1 cellular context compared by ENCODE assay signal in genomic region chr2:109108740-109109139, GRCh38.
TF ChIP-seq lines count a peak whose summit lies in the region.

No MANE protein-coding gene starts in this region.

TF ChIP-seq in GM23338, 12 proteins besides CTCF, POLR2A, EP300 and RAD21:
- no peak for TF ChIP-seq ZNF462 (CRISPR knock-in tag; IDR thresholded peaks at IDR 0.05)
- TF ChIP-seq NANOG (IDR thresholded peaks at IDR 0.05; ENCODE audit: borderline replicate concordance), result no peak
- no peak for TF ChIP-seq EZH2 (IDR thresholded peaks at IDR 0.05; ENCODE audit: low read depth, unreplicated experiment)
- no peak for TF ChIP-seq ZNF114 (CRISPR knock-in tag; IDR thresholded peaks at IDR 0.05)
- TF ChIP-seq POLR2AphosphoS5 (IDR thresholded peaks at IDR 0.05; ENCODE audit: low read depth), result no peak
- TF ChIP-seq EZH2phosphoT487 (IDR thresholded peaks at IDR 0.05; ENCODE audit: unreplicated experiment), result no peak
- TF ChIP-seq ZNF331 (CRISPR knock-in tag; IDR thresholded peaks at IDR 0.05; ENCODE audit: low read depth), result no peak
- TF ChIP-seq JUNB (IDR thresholded peaks at IDR 0.05; ENCODE audit: unreplicated experiment), result no peak
- TF ChIP-seq CREB1 (CRISPR knock-in tag; IDR thresholded peaks at IDR 0.05; ENCODE audit: low read depth), result no peak
- TF ChIP-seq REST (IDR thresholded peaks at IDR 0.05; ENCODE audit: unreplicated experiment), result no peak
- no peak for TF ChIP-seq ETS1 (IDR thresholded peaks at IDR 0.05)
- TF ChIP-seq STAT1 (IDR thresholded peaks at IDR 0.05; ENCODE audit: unreplicated experiment), result no peak
